ENCODE assay signal across 16 cellular contexts in the genomic region with DNA sequence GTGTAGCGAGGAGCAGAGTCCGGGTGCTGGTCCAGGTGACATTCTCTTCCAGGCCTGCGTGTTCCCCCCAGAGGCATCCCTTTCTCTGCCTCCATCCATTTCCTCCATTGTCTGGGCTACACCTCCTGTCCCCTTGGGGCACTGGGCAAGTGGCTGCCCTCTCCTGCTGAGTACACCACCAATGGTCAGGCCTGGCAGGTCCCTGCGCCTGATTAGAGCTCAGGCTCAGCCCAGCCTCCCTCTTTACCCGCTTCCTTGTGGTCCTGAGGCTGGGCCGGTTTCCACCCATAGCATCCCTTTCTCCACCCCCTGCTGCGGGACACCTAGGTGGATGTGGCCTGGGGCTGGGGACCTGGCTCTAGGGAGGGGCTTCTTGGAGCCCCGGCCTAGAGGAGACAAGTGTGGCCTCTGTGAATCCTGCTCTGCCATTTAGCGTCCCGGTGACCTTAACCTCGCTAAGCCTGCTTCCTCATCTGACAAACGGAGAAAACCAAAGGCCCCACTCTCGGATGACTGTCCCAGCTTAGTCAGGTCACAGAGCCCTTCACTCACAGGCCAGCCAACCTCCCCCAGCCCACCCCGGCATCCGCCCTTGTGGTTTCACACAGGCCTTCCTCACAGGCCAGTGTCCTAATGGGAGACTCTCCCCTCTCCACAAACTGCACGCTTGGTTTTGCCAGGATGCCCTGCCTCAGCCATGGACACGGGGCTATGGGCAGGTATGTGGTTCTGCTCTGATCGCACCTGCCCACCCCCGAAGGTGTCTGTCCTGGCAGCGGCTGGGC. TPM values are rescaled to one million over a fixed set of nuclear protein-coding genes. Genes with fewer than 3 reads are reported as not detected.
A peak's percentile ranks its signal among the peaks of the same experiment; 100 is the strongest.
DNase-seq lines count a peak whose midpoint lies in the region; ATAC-seq and TF ChIP-seq lines count a peak whose summit lies in the region.
"Had no signal": no experiment of that assay in that cellular context is flagged by ENCODE, and none has a peak within 500 bp of the region (broad histone marks: within the 10 kb centered on the region; RNA-seq: fewer than 3 reads in every experiment).

No MANE protein-coding gene starts in this region.

- intact Hi-C loops in activated CD8-positive, alpha-beta T cell treated with anti-CD3 and anti-CD28 coated beads for 36 hours (cut with micrococcal nuclease): no loop called here

- no peak overlapping the region for H3K4me3 Mint-ChIP-seq in activated CD8-positive, alpha-beta T cell treated with anti-CD3 and anti-CD28 coated beads, Interleukin-2, amount 10 ng/mL, durations not matched to agents 7 days and 5 days
- H3K4me3 Mint-ChIP-seq in activated CD8-positive, alpha-beta T cell treated with anti-CD3 and anti-CD28 coated beads for 36 hours: no peak overlapping the region
- no peak overlapping the region for H3K4me3 Mint-ChIP-seq in glutamatergic neuron (ENCODE audit: unreplicated experiment)
- no peak overlapping the region for H3K4me3 Mint-ChIP-seq in stimulated activated effector memory CD8-positive, alpha-beta T cell treated with anti-CD3 and anti-CD28 coated beads, Interleukin-12 subunit alpha, Interleukin-12 subunit beta, amount 100 ng/mL, for 72 hours
- H3K4me3 Mint-ChIP-seq: dendritic cell treated with granulocyte-macrophage colony-stimulating factor and Interleukin-4, amounts not matched to agents 40 ng/mL and 50 ng/mL, for 4 days; nephron had no signal

- ATAC-seq in activated CD8-positive, alpha-beta T cell treated with anti-CD3 and anti-CD28 coated beads, Interleukin-2, amount 10 ng/mL, durations not matched to agents 7 days and 5 days: no peak
- no peak for ATAC-seq in activated CD8-positive, alpha-beta T cell treated with anti-CD3 and anti-CD28 coated beads for 36 hours
- ATAC-seq in stimulated activated effector memory CD8-positive, alpha-beta T cell treated with anti-CD3 and anti-CD28 coated beads, Interleukin-12 subunit alpha, Interleukin-12 subunit beta, amount 100 ng/mL, for 72 hours: no peak
- ATAC-seq in GM21367 (IDR thresholded peaks at IDR 0.05; ENCODE audit: unreplicated experiment): no peak

- H3K27ac ChIP-seq in RWPE1: 0 out of 2 replicates have a peak overlapping the region, but pooled peaks have one; percentile 1
- H3K27ac ChIP-seq: KMS-11 had no signal

- POLR2A ChIA-PET in activated CD8-positive, alpha-beta T cell treated with anti-CD3 and anti-CD28 coated beads, Interleukin-2, amount 10 ng/mL, durations not matched to agents 7 days and 5 days (lab: Charles Lee): no interaction called here
- POLR2A ChIA-PET in activated CD8-positive, alpha-beta T cell treated with anti-CD3 and anti-CD28 coated beads for 36 hours (lab: Charles Lee): no interaction called here
- POLR2A ChIA-PET in RWPE1 (lab: Yijun Ruan, JAX; ENCODE audit: low non-redundant PET): no interaction called here

- no peak for TF ChIP-seq CTCF in activated CD8-positive, alpha-beta T cell treated with anti-CD3 and anti-CD28 coated beads for 36 hours (IDR thresholded peaks at IDR 0.05)
- TF ChIP-seq CTCF in RWPE1 (conservative IDR thresholded peaks at IDR 0.05; ENCODE audit: low read depth) (no peak), glutamatergic neuron (IDR thresholded peaks at IDR 0.05; ENCODE audit: partially characterized antibody, unreplicated experiment) (no peak)

- peaks cover 9% of the 10 kb centered on the region for H3K36me3 Mint-ChIP-seq in activated CD8-positive, alpha-beta T cell treated with anti-CD3 and anti-CD28 coated beads, Interleukin-2, amount 10 ng/mL, durations not matched to agents 7 days and 5 days (ENCODE audit: low read depth)
- H3K36me3 Mint-ChIP-seq in activated CD8-positive, alpha-beta T cell treated with anti-CD3 and anti-CD28 coated beads for 36 hours (ENCODE audit: low read depth): peaks cover 4% of the 10 kb centered on the region
- no peaks in the 10 kb centered on the region for H3K36me3 Mint-ChIP-seq in glutamatergic neuron (ENCODE audit: unreplicated experiment)
- H3K36me3 Mint-ChIP-seq in stimulated activated effector memory CD8-positive, alpha-beta T cell treated with anti-CD3 and anti-CD28 coated beads, Interleukin-12 subunit alpha, Interleukin-12 subunit beta, amount 100 ng/mL, for 72 hours: peaks cover 12% of the 10 kb centered on the region

- CTCF ChIA-PET in activated CD8-positive, alpha-beta T cell treated with anti-CD3 and anti-CD28 coated beads, Interleukin-2, amount 10 ng/mL, durations not matched to agents 7 days and 5 days (lab: Charles Lee): no interaction called here
- CTCF ChIA-PET in activated CD8-positive, alpha-beta T cell treated with anti-CD3 and anti-CD28 coated beads for 36 hours (lab: Charles Lee): no interaction called here
- CTCF ChIA-PET in RWPE1 (lab: Yijun Ruan, JAX): interaction anchor here (1.3 to 2.3 kb wide), 2 partner anchors 9 to 66 kb away, joined by 3 to 15 read pairs; a partner anchor contains a TSS

- H3K27ac Mint-ChIP-seq in activated CD8-positive, alpha-beta T cell treated with anti-CD3 and anti-CD28 coated beads, Interleukin-2, amount 10 ng/mL, durations not matched to agents 7 days and 5 days: peak overlapping the region; percentile 46
- H3K27ac Mint-ChIP-seq in activated CD8-positive, alpha-beta T cell treated with anti-CD3 and anti-CD28 coated beads for 36 hours: no peak overlapping the region
- H3K27ac Mint-ChIP-seq in glutamatergic neuron (ENCODE audit: unreplicated experiment): peak overlapping the region; percentile 38
- H3K27ac Mint-ChIP-seq in stimulated activated effector memory CD8-positive, alpha-beta T cell treated with anti-CD3 and anti-CD28 coated beads, Interleukin-12 subunit alpha, Interleukin-12 subunit beta, amount 100 ng/mL, for 72 hours: peak overlapping the region; percentile 87
- H3K27ac Mint-ChIP-seq: dendritic cell treated with granulocyte-macrophage colony-stimulating factor and Interleukin-4, amounts not matched to agents 40 ng/mL and 50 ng/mL, for 4 days; nephron had no signal

- no peaks in the 10 kb centered on the region for H3K4me1 Mint-ChIP-seq in activated CD8-positive, alpha-beta T cell treated with anti-CD3 and anti-CD28 coated beads, Interleukin-2, amount 10 ng/mL, durations not matched to agents 7 days and 5 days (ENCODE audit: low read depth)
- no peaks in the 10 kb centered on the region for H3K4me1 Mint-ChIP-seq in activated CD8-positive, alpha-beta T cell treated with anti-CD3 and anti-CD28 coated beads for 36 hours (ENCODE audit: low read depth)
- peaks cover 10% of the 10 kb centered on the region for H3K4me1 Mint-ChIP-seq in glutamatergic neuron (ENCODE audit: low read depth, unreplicated experiment)
- H3K4me1 Mint-ChIP-seq in stimulated activated effector memory CD8-positive, alpha-beta T cell treated with anti-CD3 and anti-CD28 coated beads, Interleukin-12 subunit alpha, Interleukin-12 subunit beta, amount 100 ng/mL, for 72 hours: peaks cover 6% of the 10 kb centered on the region
- H3K4me1 Mint-ChIP-seq: nephron had no signal

- no peak for DNase-seq in activated CD8-positive, alpha-beta T cell treated with anti-CD3 and anti-CD28 coated beads, Interleukin-2, amount 10 ng/mL, durations not matched to agents 7 days and 5 days
- DNase-seq in activated CD8-positive, alpha-beta T cell treated with anti-CD3 and anti-CD28 coated beads for 36 hours: no peak
- DNase-seq in RWPE1 (ENCODE audit: low spot score) (no peak), glutamatergic neuron (no peak), NCI-H2029 treated with DMSO at 0.1 percent for 48 hours (lab: John Stamatoyannopoulos, UW) (no peak)
- no peak for DNase-seq in stimulated activated effector memory CD8-positive, alpha-beta T cell treated with anti-CD3 and anti-CD28 coated beads, Interleukin-12 subunit alpha, Interleukin-12 subunit beta, amount 100 ng/mL, for 72 hours (ENCODE audit: low spot score in 2 of 2)
- no peak for DNase-seq in central memory CD4-positive, alpha-beta T cell
- DNase-seq: activated CD4-positive, alpha-beta T cell treated with anti-CD3 and anti-CD28 coated beads for 1 hour; midbrain; NCI-H1105 treated with DMSO at 0.1 percent for 48 hours; NCI-H510A; stimulated activated CD4-positive, alpha-beta T cell treated with anti-CD3 and anti-CD28 coated beads, Interleukin-4, amount 100 ng/mL, for 4 hours had no signal

- H3K27me3 Mint-ChIP-seq in activated CD8-positive, alpha-beta T cell treated with anti-CD3 and anti-CD28 coated beads, Interleukin-2, amount 10 ng/mL, durations not matched to agents 7 days and 5 days (ENCODE audit: low read depth): no peaks in the 10 kb centered on the region
- H3K27me3 Mint-ChIP-seq in activated CD8-positive, alpha-beta T cell treated with anti-CD3 and anti-CD28 coated beads for 36 hours: no peaks in the 10 kb centered on the region
- H3K27me3 Mint-ChIP-seq in glutamatergic neuron (ENCODE audit: unreplicated experiment): peaks cover 3% of the 10 kb centered on the region
- H3K27me3 Mint-ChIP-seq: dendritic cell treated with granulocyte-macrophage colony-stimulating factor and Interleukin-4, amounts not matched to agents 40 ng/mL and 50 ng/mL, for 4 days had no signal

- no peaks in the 10 kb centered on the region for H3K9me3 Mint-ChIP-seq in activated CD8-positive, alpha-beta T cell treated with anti-CD3 and anti-CD28 coated beads, Interleukin-2, amount 10 ng/mL, durations not matched to agents 7 days and 5 days (ENCODE audit: insufficient read depth)
- H3K9me3 Mint-ChIP-seq in activated CD8-positive, alpha-beta T cell treated with anti-CD3 and anti-CD28 coated beads for 36 hours: no peaks in the 10 kb centered on the region
- peaks cover 5% of the 10 kb centered on the region for H3K9me3 Mint-ChIP-seq in glutamatergic neuron (ENCODE audit: unreplicated experiment)
- H3K9me3 Mint-ChIP-seq in stimulated activated effector memory CD8-positive, alpha-beta T cell treated with anti-CD3 and anti-CD28 coated beads, Interleukin-12 subunit alpha, Interleukin-12 subunit beta, amount 100 ng/mL, for 72 hours: no peaks in the 10 kb centered on the region
- H3K9me3 Mint-ChIP-seq: dendritic cell treated with granulocyte-macrophage colony-stimulating factor and Interleukin-4, amounts not matched to agents 40 ng/mL and 50 ng/mL, for 4 days; nephron had no signal

RNA-seq across cellular contexts. Expression of a gene that starts 12.9 kb away (rescaled TPM):
- 10 to 100 TPM; 15.9 to 18.8 TPM for total RNA-seq in activated CD8-positive, alpha-beta T cell treated with anti-CD3 and anti-CD28 coated beads, Interleukin-2, amount 10 ng/mL, durations not matched to agents 7 days and 5 days
- 10 to 100 TPM; 12.7 to 15.2 TPM for total RNA-seq in activated CD8-positive, alpha-beta T cell treated with anti-CD3 and anti-CD28 coated beads for 36 hours
- total RNA-seq in glutamatergic neuron (ENCODE audit: unreplicated experiment): 44.2 TPM

RNA-seq across cellular contexts. Expression of a gene that starts 16.8 kb away (rescaled TPM):
- 10 to 100 TPM; 21.9 to 22.2 TPM for total RNA-seq in activated CD8-positive, alpha-beta T cell treated with anti-CD3 and anti-CD28 coated beads, Interleukin-2, amount 10 ng/mL, durations not matched to agents 7 days and 5 days
- total RNA-seq in activated CD8-positive, alpha-beta T cell treated with anti-CD3 and anti-CD28 coated beads for 36 hours: 10 to 100 TPM; 11.8 to 12.7 TPM
- total RNA-seq in glutamatergic neuron (ENCODE audit: unreplicated experiment): 95.8 TPM

RNA-seq across cellular contexts. Expression of a gene that starts 17.4 kb away (rescaled TPM):
- 100 to 1,000 TPM; 114 to 125 TPM for total RNA-seq in activated CD8-positive, alpha-beta T cell treated with anti-CD3 and anti-CD28 coated beads, Interleukin-2, amount 10 ng/mL, durations not matched to agents 7 days and 5 days
- total RNA-seq in activated CD8-positive, alpha-beta T cell treated with anti-CD3 and anti-CD28 coated beads for 36 hours: 10 to 100 TPM; 95.3 to 98.5 TPM
- 166 TPM for total RNA-seq in glutamatergic neuron (ENCODE audit: unreplicated experiment)

RNA-seq across cellular contexts. Expression of a gene that starts 57.4 kb away (rescaled TPM):
- 10 to 100 TPM; 38.3 to 45.6 TPM for total RNA-seq in activated CD8-positive, alpha-beta T cell treated with anti-CD3 and anti-CD28 coated beads, Interleukin-2, amount 10 ng/mL, durations not matched to agents 7 days and 5 days
- 10 to 100 TPM; 34.6 to 35.8 TPM for total RNA-seq in activated CD8-positive, alpha-beta T cell treated with anti-CD3 and anti-CD28 coated beads for 36 hours
- total RNA-seq in glutamatergic neuron (ENCODE audit: unreplicated experiment): 40.2 TPM
